Comparison of ENCODE assay signal across 15 cellular contexts in genomic region chr7:37536706-37537105, GRCh38.
DNase-seq lines count a peak whose midpoint lies in the region; ATAC-seq and TF ChIP-seq lines count a peak whose summit lies in the region.
"Had no signal": no experiment of that assay in that cellular context is flagged by ENCODE, and none has a peak within 500 bp of the region (broad histone marks: within the 10 kb centered on the region; RNA-seq: fewer than 3 reads in every experiment).

No MANE protein-coding gene starts in this region.

- peak overlapping the region; percentile 60 to 64 for H3K27ac ChIP-seq in testis
- H3K27ac ChIP-seq in vagina = peak overlapping the region; percentile 13

- no peaks in the 10 kb centered on the region for H3K27me3 ChIP-seq in testis
- no peaks in the 10 kb centered on the region for H3K27me3 ChIP-seq in vagina
- H3K27me3 ChIP-seq: BE2C had no signal

- TF ChIP-seq POLR2A in testis (IDR thresholded peaks at IDR 0.05) (no peak), vagina (IDR thresholded peaks at IDR 0.05) (no peak)

- intact Hi-C loops in testis (cut with DNase I; ENCODE audit: low total_unique reads) = no loop called here
- intact Hi-C loops in vagina (cut with DNase I) = no loop called here

- DNase-seq in MV-4-11 (lab: John Stamatoyannopoulos, UW) (peak; percentile 15), foreskin melanocyte (peak; percentile 6), testis (no peak), vagina (ENCODE audit: extremely low spot score in 2 of 2) (no peak), dermis blood vessel endothelial cell (no peak), DMS 273 treated with DMSO at 0.1 percent for 48 hours (lab: John Stamatoyannopoulos, UW) (no peak)
- DNase-seq: BE2C; CD8-positive, alpha-beta T cell; COR-L47; DND-41; GDM1; HCEC 1CT; HFFc6 had no signal

- no peaks in the 10 kb centered on the region for H3K36me3 ChIP-seq in testis (ENCODE audit: low read depth, missing control alignments)
- H3K36me3 ChIP-seq in vagina = no peaks in the 10 kb centered on the region
- H3K36me3 ChIP-seq: BE2C had no signal

- H3K4me3 ChIP-seq in testis (no peak overlapping the region), vagina (no peak overlapping the region)

- ATAC-seq in GM19467 (IDR thresholded peaks at IDR 0.05; ENCODE audit: unreplicated experiment) (no peak), HG02798 (IDR thresholded peaks at IDR 0.05; ENCODE audit: poor library complexity, unreplicated experiment) (no peak)
- ATAC-seq: CD8-positive, alpha-beta T cell had no signal

- 38 to 60% methylated on average over 4 of the region's 4 CpGs for WGBS in testis, 2 donors

- peaks cover 13% of the 10 kb centered on the region for H3K4me1 ChIP-seq in testis
- peaks cover 5% of the 10 kb centered on the region for H3K4me1 ChIP-seq in vagina
- H3K4me1 ChIP-seq: BE2C had no signal

- no peak for TF ChIP-seq CTCF in testis (IDR thresholded peaks at IDR 0.05)
- TF ChIP-seq CTCF in vagina (IDR thresholded peaks at IDR 0.05) = no peak

- H3K9me3 ChIP-seq in testis = no peaks in the 10 kb centered on the region
- H3K9me3 ChIP-seq in vagina = no peaks in the 10 kb centered on the region
- H3K9me3 ChIP-seq: BE2C had no signal

Comparison
In these comparisons a context has a peak if more than half of its experiments do, and no peak if none do; other contexts are left out.
1. DNase-seq: peak in MV-4-11 (single experiment) and foreskin melanocyte (single experiment); none in testis (single experiment), vagina (0 of 2), dermis blood vessel endothelial cell (single experiment) and DMS 273 treated with DMSO at 0.1 percent for 48 hours (single experiment).